In the genomic region with DNA sequence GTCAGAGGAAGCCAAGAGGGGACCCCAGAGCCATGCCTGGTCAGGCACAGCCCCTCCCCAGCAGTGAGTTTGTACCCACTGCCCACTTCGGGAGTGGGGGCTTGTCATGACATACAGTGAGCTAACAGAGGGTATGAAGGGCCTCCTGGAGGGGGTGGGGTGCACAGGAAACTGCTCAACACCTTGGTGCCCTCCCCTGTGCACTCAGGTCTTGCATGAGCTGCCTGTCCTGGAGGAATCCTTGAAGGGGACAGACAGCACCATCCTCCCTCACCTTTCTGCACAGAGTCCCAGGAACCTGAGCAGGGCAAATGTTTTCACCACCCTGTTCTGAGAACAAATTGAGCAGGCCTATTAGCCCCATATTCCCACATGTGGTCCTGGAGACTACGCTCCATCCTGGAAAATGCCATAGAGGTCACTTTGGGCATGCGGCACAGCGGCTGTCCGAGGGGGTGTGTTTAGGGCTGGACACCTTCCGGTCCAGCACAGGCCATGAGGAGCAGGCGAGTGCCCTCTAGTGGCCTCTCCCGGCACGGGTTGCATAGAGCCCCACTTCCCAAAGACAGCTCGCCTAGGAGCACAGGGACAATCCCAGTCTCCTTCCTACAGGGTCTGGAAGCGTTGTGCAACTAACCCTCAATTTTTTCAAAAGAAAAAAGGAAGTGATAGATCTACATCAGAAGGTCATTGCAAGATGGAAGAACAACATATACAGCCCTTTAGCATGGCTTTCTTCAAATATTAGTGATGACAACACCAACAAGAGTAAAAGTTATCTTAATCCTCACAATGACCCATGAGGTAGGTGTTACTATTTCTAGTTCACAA, we compare ENCODE assay signal across 9 cellular contexts. TPM values are rescaled to one million over a fixed set of nuclear protein-coding genes. Genes with fewer than 3 reads are reported as not detected.
DNase-seq lines count a peak whose midpoint lies in the region; ATAC-seq, FAIRE-seq and TF ChIP-seq lines count a peak whose summit lies in the region.
"Had no signal": no experiment of that assay in that cellular context is flagged by ENCODE, and none has a peak within 500 bp of the region (broad histone marks: within the 10 kb centered on the region; RNA-seq: fewer than 3 reads in every experiment).

No MANE protein-coding gene starts in this region.

- peak; percentile 94 for TF ChIP-seq CTCF in epithelial cell of esophagus (IDR thresholded peaks at IDR 0.05; ENCODE audit: insufficient read depth, low read depth, low read length, missing control alignments)
- TF ChIP-seq CTCF in mucosa of descending colon (IDR thresholded peaks at IDR 0.05): peak; percentile 81

- no peak overlapping the region for H3K4me3 ChIP-seq in epithelial cell of esophagus (ENCODE audit: low read length)
- no peak overlapping the region for H3K4me3 ChIP-seq in mucosa of descending colon

- peak; percentile 98 for FAIRE-seq in urothelium cell line (lab: Jason Lieb, UNC)
- FAIRE-seq: colon had no signal

- peaks cover 3% of the 10 kb centered on the region for H3K4me1 ChIP-seq in mucosa of descending colon (ENCODE audit: low read depth)

- H3K36me3 ChIP-seq in mucosa of descending colon (ENCODE audit: low read depth): no peaks in the 10 kb centered on the region

- intact Hi-C loops in mucosa of descending colon (cut with DNase I, micrococcal nuclease): no loop called here

- DNase-seq in NCI-H2107 treated with DMSO at 0.1 percent for 48 hours (lab: John Stamatoyannopoulos, UW; ENCODE audit: unreplicated experiment) (peak; percentile 19), NCI-H2107 (lab: John Stamatoyannopoulos, UW) (no peak), HuH-7 (ENCODE audit: low spot score) (peak; percentile 86), epithelial cell of esophagus (ENCODE audit: low read depth) (peak; percentile 75), mucosa of descending colon (peak; percentile 87 to 94 (median 89)), urothelium cell line (ENCODE audit: low spot score) (peak; percentile 98), NCI-H128 (lab: John Stamatoyannopoulos, UW; ENCODE audit: unreplicated experiment) (no peak)

- no peaks in the 10 kb centered on the region for H3K9me3 ChIP-seq in mucosa of descending colon

- ATAC-seq in SK-N-SH treated with all-trans-retinoic acid at 6 μM for 48 hours (peak; percentile 99), mucosa of descending colon (peak; percentile 94)

TF ChIP-seq in SK-N-SH treated with all-trans-retinoic acid at 6 μM for 48 hours, 23 proteins besides CTCF, POLR2A, EP300 and RAD21:
- TF ChIP-seq ARNTL (CRISPR knock-in tag; IDR thresholded peaks at IDR 0.05; ENCODE audit: borderline replicate concordance, low read depth) (no peak), TCF4 (CRISPR knock-in tag; IDR thresholded peaks at IDR 0.05; ENCODE audit: borderline replicate concordance) (no peak), RARB (CRISPR knock-in tag; IDR thresholded peaks at IDR 0.05) (no peak)
- TF ChIP-seq, protein P1, sequence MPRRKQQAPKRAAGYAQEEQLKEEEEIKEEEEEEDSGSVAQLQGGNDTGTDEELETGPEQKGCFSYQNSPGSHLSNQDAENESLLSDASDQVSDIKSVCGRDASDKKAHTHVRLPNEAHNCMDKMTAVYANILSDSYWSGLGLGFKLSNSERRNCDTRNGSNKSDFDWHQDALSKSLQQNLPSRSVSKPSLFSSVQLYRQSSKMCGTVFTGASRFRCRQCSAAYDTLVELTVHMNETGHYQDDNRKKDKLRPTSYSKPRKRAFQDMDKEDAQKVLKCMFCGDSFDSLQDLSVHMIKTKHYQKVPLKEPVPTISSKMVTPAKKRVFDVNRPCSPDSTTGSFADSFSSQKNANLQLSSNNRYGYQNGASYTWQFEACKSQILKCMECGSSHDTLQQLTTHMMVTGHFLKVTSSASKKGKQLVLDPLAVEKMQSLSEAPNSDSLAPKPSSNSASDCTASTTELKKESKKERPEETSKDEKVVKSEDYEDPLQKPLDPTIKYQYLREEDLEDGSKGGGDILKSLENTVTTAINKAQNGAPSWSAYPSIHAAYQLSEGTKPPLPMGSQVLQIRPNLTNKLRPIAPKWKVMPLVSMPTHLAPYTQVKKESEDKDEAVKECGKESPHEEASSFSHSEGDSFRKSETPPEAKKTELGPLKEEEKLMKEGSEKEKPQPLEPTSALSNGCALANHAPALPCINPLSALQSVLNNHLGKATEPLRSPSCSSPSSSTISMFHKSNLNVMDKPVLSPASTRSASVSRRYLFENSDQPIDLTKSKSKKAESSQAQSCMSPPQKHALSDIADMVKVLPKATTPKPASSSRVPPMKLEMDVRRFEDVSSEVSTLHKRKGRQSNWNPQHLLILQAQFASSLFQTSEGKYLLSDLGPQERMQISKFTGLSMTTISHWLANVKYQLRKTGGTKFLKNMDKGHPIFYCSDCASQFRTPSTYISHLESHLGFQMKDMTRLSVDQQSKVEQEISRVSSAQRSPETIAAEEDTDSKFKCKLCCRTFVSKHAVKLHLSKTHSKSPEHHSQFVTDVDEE (CRISPR knock-in tag; IDR thresholded peaks at IDR 0.05): no peak
- TF ChIP-seq, protein P2, sequence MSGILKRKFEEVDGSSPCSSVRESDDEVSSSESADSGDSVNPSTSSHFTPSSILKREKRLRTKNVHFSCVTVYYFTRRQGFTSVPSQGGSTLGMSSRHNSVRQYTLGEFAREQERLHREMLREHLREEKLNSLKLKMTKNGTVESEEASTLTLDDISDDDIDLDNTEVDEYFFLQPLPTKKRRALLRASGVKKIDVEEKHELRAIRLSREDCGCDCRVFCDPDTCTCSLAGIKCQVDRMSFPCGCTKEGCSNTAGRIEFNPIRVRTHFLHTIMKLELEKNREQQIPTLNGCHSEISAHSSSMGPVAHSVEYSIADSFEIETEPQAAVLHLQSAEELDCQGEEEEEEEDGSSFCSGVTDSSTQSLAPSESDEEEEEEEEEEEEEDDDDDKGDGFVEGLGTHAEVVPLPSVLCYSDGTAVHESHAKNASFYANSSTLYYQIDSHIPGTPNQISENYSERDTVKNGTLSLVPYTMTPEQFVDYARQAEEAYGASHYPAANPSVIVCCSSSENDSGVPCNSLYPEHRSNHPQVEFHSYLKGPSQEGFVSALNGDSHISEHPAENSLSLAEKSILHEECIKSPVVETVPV (CRISPR knock-in tag; IDR thresholded peaks at IDR 0.05): no peak

RNA-seq across cellular contexts. Expression of a gene that starts 31.9 kb away (rescaled TPM):
- total RNA-seq in mucosa of descending colon: 100 to 1,000 TPM in 2 of 3 donors, 10 to 100 TPM in 1; 79.8 to 472 (median 103) TPM

Comparison
In these comparisons a context has a peak if more than half of its experiments do, and no peak if none do; other contexts are left out.
1. DNase-seq: peak in NCI-H2107 treated with DMSO at 0.1 percent for 48 hours (single experiment), HuH-7 (single experiment), epithelial cell of esophagus (single experiment), mucosa of descending colon (3 of 3) and urothelium cell line (single experiment); none in NCI-H2107 (single experiment) and NCI-H128 (single experiment).